Comparison of ENCODE assay signal across 8 cellular contexts in genomic region chr1:62912028-62912638, GRCh38.
DNase-seq lines count a peak whose midpoint lies in the region; ATAC-seq, FAIRE-seq and TF ChIP-seq lines count a peak whose summit lies in the region.

No MANE protein-coding gene starts in this region.

- H4K91ac ChIP-seq in mesenchymal stem cell (ENCODE audit: low read length) = no peak overlapping the region

- H3K27ac Mint-ChIP-seq in CD8-positive, alpha-beta T cell = no peak overlapping the region

- peak; percentile 48; the same call in 1 of the 3 replicates for ATAC-seq in DND-41 (ENCODE audit: insufficient read depth, low read depth)
- ATAC-seq in HG02938 (IDR thresholded peaks at IDR 0.05; ENCODE audit: unreplicated experiment) = peak; percentile 67
- ATAC-seq in GM12878 = peak; percentile 48; the same call in 1 of the 3 replicates
- no peak for ATAC-seq in GM19023 (IDR thresholded peaks at IDR 0.05; ENCODE audit: unreplicated experiment)
- ATAC-seq in CD8-positive, alpha-beta T cell = no peak
- no peak for ATAC-seq in stimulated activated naive CD8-positive, alpha-beta T cell treated with anti-CD3 and anti-CD28 coated beads, Interleukin-15, Interleukin-2, amounts not matched to agents 100 U/mL and 50 U/mL, for 24 hours

- H3K36me3 ChIP-seq in DND-41 (ENCODE audit: insufficient read depth, low read length) (no peaks in the 10 kb centered on the region), GM12878 (ENCODE audit: control insufficient read depth in 2 of 2, insufficient read depth in 2 of 2, low read length in 1 of 2) (no peaks in the 10 kb centered on the region), mesenchymal stem cell (ENCODE audit: control insufficient read depth in 1 of 2, insufficient read depth in 2 of 2, low read depth in 1 of 2, low read length in 2 of 2) (no peaks in the 10 kb centered on the region)
- no peaks in the 10 kb centered on the region for H3K36me3 ChIP-seq in CD8-positive, alpha-beta T cell (ENCODE audit: insufficient read depth, low read length)

- H3K36me3 Mint-ChIP-seq in CD8-positive, alpha-beta T cell = no peaks in the 10 kb centered on the region

- SMC1A ChIA-PET in GM12878 (lab: Charles Lee; ENCODE audit: uncharacterized antibody, unreplicated experiment) = no interaction called here

- in situ Hi-C loops in GM12878 (cut with MboI) = no loop called here

- no peak overlapping the region for H3K18ac ChIP-seq in mesenchymal stem cell (ENCODE audit: low read depth in 1 of 2, low read length in 2 of 2)

- no peaks in the 10 kb centered on the region for H3K9me3 Mint-ChIP-seq in CD8-positive, alpha-beta T cell

- no peak overlapping the region for H2BK5ac ChIP-seq in mesenchymal stem cell (ENCODE audit: low read depth, low read length, poor library complexity, severe bottlenecking)

- BruUV-seq in GM12878 (replicated peaks; lab: Mats Ljungman, UMichigan) = no TSS peak

- peaks cover 14% of the 10 kb centered on the region for H3K27me3 Mint-ChIP-seq in CD8-positive, alpha-beta T cell (ENCODE audit: low read depth)

- H3K4me3 ChIP-seq in DND-41 (ENCODE audit: low read depth in 1 of 2, low read length in 2 of 2) (no peak overlapping the region), GM12878 (no peak overlapping the region), mesenchymal stem cell (ENCODE audit: insufficient read depth in 1 of 2, low read depth in 1 of 2, low read length in 2 of 2) (no peak overlapping the region)
- no peak overlapping the region for H3K4me3 ChIP-seq in CD8-positive, alpha-beta T cell (ENCODE audit: low read depth, low read length)

- H3K4me2 ChIP-seq in DND-41 (ENCODE audit: insufficient read depth, low read length) (no peak overlapping the region), GM12878 (ENCODE audit: control insufficient read depth, insufficient read depth) (no peak overlapping the region), mesenchymal stem cell (ENCODE audit: low read length, poor library complexity, severe bottlenecking) (no peak overlapping the region)

- POLR2A ChIA-PET in GM12878 (lab: Charles Lee) = no interaction called here
- POLR2A ChIA-PET in CD8-positive, alpha-beta T cell (lab: Charles Lee) = no interaction called here

- H3K14ac ChIP-seq in mesenchymal stem cell (ENCODE audit: low read length in 2 of 2) = no peak overlapping the region

- H4K20me1 ChIP-seq in DND-41 (ENCODE audit: insufficient read depth, low read length) (no peaks in the 10 kb centered on the region), GM12878 (ENCODE audit: control insufficient read depth, insufficient read depth) (no peaks in the 10 kb centered on the region)

- H3K27ac ChIP-seq in DND-41 (ENCODE audit: low read length) = no peak overlapping the region
- H3K27ac ChIP-seq in GM12878 (ENCODE audit: control insufficient read depth, insufficient read depth) = no peak overlapping the region
- H3K27ac ChIP-seq in mesenchymal stem cell (ENCODE audit: low read length, poor library complexity, severe bottlenecking) = no peak overlapping the region
- H3K27ac ChIP-seq in CD8-positive, alpha-beta T cell (ENCODE audit: low read depth, low read length) = no peak overlapping the region
- no peak overlapping the region for H3K27ac ChIP-seq in substantia nigra (ENCODE audit: low read depth, low read length, poor library complexity, severe bottlenecking)

- H2BK12ac ChIP-seq in mesenchymal stem cell (ENCODE audit: low read length in 2 of 2) = no peak overlapping the region

- no peaks in the 10 kb centered on the region; the same call in 1 of the 2 replicates for H3K4me1 ChIP-seq in DND-41 (ENCODE audit: insufficient read depth, low read length)
- H3K4me1 ChIP-seq in GM12878 (ENCODE audit: control insufficient read depth, insufficient read depth, low read length) = no peaks in the 10 kb centered on the region
- no peaks in the 10 kb centered on the region for H3K4me1 ChIP-seq in mesenchymal stem cell (ENCODE audit: control insufficient read depth, insufficient read depth, low read depth, low read length)
- peaks cover 5% of the 10 kb centered on the region for H3K4me1 ChIP-seq in CD8-positive, alpha-beta T cell (ENCODE audit: insufficient read depth, low read length)

- H3K23ac ChIP-seq in mesenchymal stem cell (ENCODE audit: low read length in 2 of 2) = no peak overlapping the region

- no peak overlapping the region for H2AK5ac ChIP-seq in mesenchymal stem cell (ENCODE audit: low read length, severe bottlenecking)

- H3K79me1 ChIP-seq in mesenchymal stem cell (replicated peaks; ENCODE audit: low read length, poor library complexity, severe bottlenecking) = no peaks in the 10 kb centered on the region

- H3K79me2 ChIP-seq in DND-41 (ENCODE audit: insufficient read depth, low read length) = no peaks in the 10 kb centered on the region
- no peaks in the 10 kb centered on the region for H3K79me2 ChIP-seq in GM12878 (ENCODE audit: control insufficient read depth, insufficient read depth, low read length)

- no peak overlapping the region for H2AFZ ChIP-seq in DND-41 (ENCODE audit: low read depth, low read length)
- no peak overlapping the region for H2AFZ ChIP-seq in GM12878 (ENCODE audit: control insufficient read depth, low read depth, low read length)
- no peak overlapping the region for H2AFZ ChIP-seq in mesenchymal stem cell (ENCODE audit: low read depth, low read length)

- H3K27me3 ChIP-seq in DND-41 (ENCODE audit: insufficient read depth, low read length, poor library complexity) = peaks cover 17% of the 10 kb centered on the region
- peaks cover 0 to 2% of the 10 kb centered on the region in 2 experiments; a peak in 1 of 4 replicates for H3K27me3 ChIP-seq in GM12878 (replicated peaks in 1 of 2; ENCODE audit: control insufficient read depth in 2 of 2, insufficient read depth in 2 of 2, low read length in 1 of 2)
- peaks cover 19 to 27% of the 10 kb centered on the region in 2 experiments for H3K27me3 ChIP-seq in mesenchymal stem cell (ENCODE audit: control insufficient read depth in 1 of 2, insufficient read depth in 1 of 2, low read length in 2 of 2)
- H3K27me3 ChIP-seq in CD8-positive, alpha-beta T cell (ENCODE audit: insufficient read depth, low read length) = no peaks in the 10 kb centered on the region

- no peak overlapping the region for H4K8ac ChIP-seq in mesenchymal stem cell (ENCODE audit: low read length)

- DNase-seq in DND-41 (peak; percentile 7), GM12878 (ENCODE audit: low read depth, low spot score) (no peak), mesenchymal stem cell (peak; percentile 24), substantia nigra (lab: John Stamatoyannopoulos, UW) (no peak)
- no peak for DNase-seq in CD8-positive, alpha-beta T cell
- DNase-seq in stimulated activated naive CD8-positive, alpha-beta T cell treated with anti-CD3 and anti-CD28 coated beads, Interleukin-15, Interleukin-2, amounts not matched to agents 100 U/mL and 50 U/mL, for 24 hours = no peak

- H3K9ac ChIP-seq in DND-41 (ENCODE audit: low read depth, low read length) (no peak overlapping the region), GM12878 (ENCODE audit: control insufficient read depth, insufficient read depth, low read length) (no peak overlapping the region), mesenchymal stem cell (ENCODE audit: low read length) (no peak overlapping the region)

- H3K4ac ChIP-seq in mesenchymal stem cell (ENCODE audit: low read depth in 1 of 2, low read length in 2 of 2) = no peak overlapping the region

- H3K9me3 ChIP-seq in DND-41 (ENCODE audit: insufficient read depth, low read length, severe bottlenecking) = no peaks in the 10 kb centered on the region
- no peaks in the 10 kb centered on the region for H3K9me3 ChIP-seq in GM12878 (replicated peaks; ENCODE audit: control insufficient read depth, insufficient read depth, low read length)
- no peaks in the 10 kb centered on the region for H3K9me3 ChIP-seq in mesenchymal stem cell (ENCODE audit: control insufficient read depth, low read length)
- H3K9me3 ChIP-seq in CD8-positive, alpha-beta T cell (ENCODE audit: low read length) = no peaks in the 10 kb centered on the region

- TF ChIP-seq CTCF in DND-41 (IDR thresholded peaks at IDR 0.05; ENCODE audit: borderline replicate concordance, extremely low read depth, low read length, poor library complexity, severe bottlenecking) (peak; percentile 77), GM12878 (IDR thresholded peaks at IDR 0.05 in 2 of 3, conservative IDR thresholded peaks at IDR 0.05 in 1 of 3; ENCODE audit: control insufficient read depth in 2 of 3, extremely low read depth in 1 of 3, insufficient read depth in 1 of 3, low read depth in 3 of 3, low read length in 3 of 3) (peak; percentile 55 to 67 (median 66))
- no peak for TF ChIP-seq CTCF in CD8-positive, alpha-beta T cell (IDR thresholded peaks at IDR 0.05)

- no peak for TF ChIP-seq POLR2A in GM12878 (IDR thresholded peaks at IDR 0.05; ENCODE audit: low read depth, low read length)

- RAD21 ChIA-PET in GM12878 (lab: Charles Lee; ENCODE audit: unreplicated experiment) = interaction anchor here (1.0 to 2.2 kb wide), 2 partner anchors 237 to 626 kb away, joined by 3 to 5 read pairs; no protein-coding TSS in a partner anchor

- no peak overlapping the region for H2BK120ac ChIP-seq in mesenchymal stem cell (ENCODE audit: low read depth, low read length)

- intact Hi-C loops in GM12878 (cut with micrococcal nuclease; ENCODE audit: unreplicated experiment) = loop anchor here (5.0 kb wide), 1 partner anchor 235 kb away; no protein-coding TSS in a partner anchor
- intact Hi-C loops in CD8-positive, alpha-beta T cell (cut with DNase I, micrococcal nuclease) = no loop called here

- peaks cover 9% of the 10 kb centered on the region for H3K4me1 Mint-ChIP-seq in CD8-positive, alpha-beta T cell (ENCODE audit: low read depth)

- TF ChIP-seq RAD21 in GM12878 (IDR thresholded peaks at IDR 0.05; ENCODE audit: insufficient read depth, low read depth, low read length) = no peak

- TF ChIP-seq EP300 in GM12878 (IDR thresholded peaks at IDR 0.05; ENCODE audit: borderline replicate concordance in 1 of 2, control insufficient read depth in 1 of 2, low read depth in 2 of 2, low read length in 2 of 2) = no peak

- H2BK15ac ChIP-seq in mesenchymal stem cell (ENCODE audit: low read depth, poor library complexity, severe bottlenecking) = no peak overlapping the region

- CTCF ChIA-PET in GM12878 (lab: Yijun Ruan, JAX) = interaction anchor here (1.0 to 1.5 kb wide), 7 partner anchors 12 to 239 kb away, joined by 3 to 7 read pairs (median 3); no protein-coding TSS in a partner anchor
- CTCF ChIA-PET in CD8-positive, alpha-beta T cell (lab: Charles Lee) = no interaction called here

- no peak for FAIRE-seq in GM12878 (lab: Jason Lieb, UNC)

- H3K4me3 Mint-ChIP-seq in CD8-positive, alpha-beta T cell = no peak overlapping the region

TF ChIP-seq in GM12878, 131 proteins besides CTCF, POLR2A, EP300 and RAD21:
- TF ChIP-seq SUZ12 (IDR thresholded peaks at IDR 0.05; ENCODE audit: unreplicated experiment) = no peak
- TF ChIP-seq SMC3 (IDR thresholded peaks at IDR 0.05; ENCODE audit: borderline replicate concordance, low read length) = peak; percentile 21; the same call in 1 of the 2 replicates

Comparison
In these comparisons a context has a peak if more than half of its experiments do, and no peak if none do; other contexts are left out.
1. ATAC-seq: peak in DND-41 (single experiment), HG02938 (single experiment) and GM12878 (single experiment); none in GM19023 (single experiment), CD8-positive, alpha-beta T cell (single experiment) and stimulated activated naive CD8-positive, alpha-beta T cell treated with anti-CD3 and anti-CD28 coated beads, Interleukin-15, Interleukin-2, amounts not matched to agents 100 U/mL and 50 U/mL, for 24 hours (single experiment).
2. DNase-seq: peak in DND-41 (single experiment) and mesenchymal stem cell (single experiment); none in GM12878 (single experiment), CD8-positive, alpha-beta T cell (0 of 7), stimulated activated naive CD8-positive, alpha-beta T cell treated with anti-CD3 and anti-CD28 coated beads, Interleukin-15, Interleukin-2, amounts not matched to agents 100 U/mL and 50 U/mL, for 24 hours (single experiment) and substantia nigra (0 of 49).